Comparison of ENCODE assay signal across 18 cellular contexts in the genomic region with DNA sequence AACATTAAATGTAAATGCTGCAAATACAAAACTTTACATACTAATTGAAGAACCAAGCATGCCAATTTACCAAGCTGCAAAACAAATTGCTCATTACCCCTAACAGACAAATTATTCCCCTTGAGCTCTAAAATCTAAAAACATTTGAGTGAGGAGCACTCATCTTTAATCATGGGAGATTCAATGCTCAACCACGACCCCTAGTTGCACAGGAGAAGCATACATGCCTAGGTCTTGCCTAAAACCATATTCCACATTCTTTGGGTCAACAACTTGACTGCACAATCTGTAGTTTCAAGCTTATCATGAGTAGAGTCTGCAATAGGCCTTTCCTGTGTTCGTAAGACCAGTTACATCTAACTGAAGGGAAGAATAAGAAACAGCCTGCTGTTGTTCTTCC.
DNase-seq lines count a peak whose midpoint lies in the region; ATAC-seq, FAIRE-seq and TF ChIP-seq lines count a peak whose summit lies in the region.
"Had no signal": no experiment of that assay in that cellular context is flagged by ENCODE, and none has a peak within 500 bp of the region (broad histone marks: within the 10 kb centered on the region; RNA-seq: fewer than 3 reads in every experiment).

No MANE protein-coding gene starts in this region.

- TF ChIP-seq EP300 in GM12878 (IDR thresholded peaks at IDR 0.05; ENCODE audit: borderline replicate concordance in 1 of 2, control insufficient read depth in 1 of 2, low read depth in 2 of 2, low read length in 2 of 2) = no peak

- TF ChIP-seq CTCF in GM12878 (IDR thresholded peaks at IDR 0.05 in 2 of 3, conservative IDR thresholded peaks at IDR 0.05 in 1 of 3; ENCODE audit: control insufficient read depth in 2 of 3, extremely low read depth in 1 of 3, insufficient read depth in 1 of 3, low read depth in 3 of 3, low read length in 3 of 3) (peak in 2 of 3 experiments; percentile 21 to 22; a peak in 3 of 6 replicates), upper lobe of right lung (IDR thresholded peaks at IDR 0.05) (no peak)

- peak; percentile 3 for DNase-seq in Daoy (ENCODE audit: low read depth)
- peak; percentile 29 for DNase-seq in LHCN-M2 (ENCODE audit: low read depth)
- DNase-seq in GM12878 (ENCODE audit: low read depth, low spot score) = no peak
- peak; percentile 5 for DNase-seq in myocyte (ENCODE audit: low read depth)
- no peak for DNase-seq in upper lobe of right lung
- DNase-seq in small intestine = no peak
- no peak for DNase-seq in islet precursor cell
- DNase-seq: activated naive CD8-positive, alpha-beta T cell treated with anti-CD3 and anti-CD28 coated beads, Interleukin-2, amount 10 ng/mL, durations not matched to agents 7 days and 5 days; CD4-positive, CD25-positive, alpha-beta regulatory T cell; GOT3; hippocampal formation; naive B cell; NCI-H510A; T-helper 17 cell; tibial artery had no signal

- intact Hi-C loops in GM12878 (cut with micrococcal nuclease; ENCODE audit: unreplicated experiment) (no loop called here), upper lobe of right lung (cut with DNase I) (no loop called here)

- no peak overlapping the region for H3K4me3 ChIP-seq in GM12878
- no peak overlapping the region for H3K4me3 ChIP-seq in upper lobe of right lung
- H3K4me3 ChIP-seq in small intestine (ENCODE audit: low read depth in 1 of 2, low read length in 2 of 2) = no peak overlapping the region
- H3K4me3 ChIP-seq: K562, tibial artery had no signal

- BruUV-seq in GM12878 (replicated peaks; lab: Mats Ljungman, UMichigan) = no TSS peak

- H3K27me3 ChIP-seq in GM12878 (replicated peaks in 1 of 2; ENCODE audit: control insufficient read depth in 2 of 2, insufficient read depth in 2 of 2, low read length in 1 of 2) (no peaks in the 10 kb centered on the region), upper lobe of right lung (no peaks in the 10 kb centered on the region), small intestine (ENCODE audit: control insufficient read depth in 2 of 2, insufficient read depth in 2 of 2, low read length in 2 of 2) (no peaks in the 10 kb centered on the region)
- H3K27me3 ChIP-seq: tibial artery had no signal

- no peaks in the 10 kb centered on the region for H4K20me1 ChIP-seq in GM12878 (ENCODE audit: control insufficient read depth, insufficient read depth)

- CTCF ChIA-PET in GM12878 (lab: Yijun Ruan, JAX) = interaction anchor here (0.7 to 1.0 kb wide), 2 partner anchors 9 to 32 kb away, joined by 3 to 4 read pairs; no protein-coding TSS in a partner anchor

- ATAC-seq in GM12878 (peak; percentile 40; the same call in 1 of the 3 replicates), upper lobe of right lung (no peak)
- ATAC-seq: activated CD4-positive, CD25-positive, alpha-beta regulatory T cell treated with anti-CD3 and anti-CD28 coated beads, Interleukin-2, amount 50 U/mL, for 24 hours; K562; left lobe of liver; T-helper 17 cell had no signal

- no peak overlapping the region for H2AFZ ChIP-seq in GM12878 (ENCODE audit: control insufficient read depth, low read depth, low read length)

- in situ Hi-C loops in GM12878 (cut with MboI) = no loop called here

- H3K36me3 ChIP-seq in GM12878 (ENCODE audit: control insufficient read depth in 2 of 2, insufficient read depth in 2 of 2, low read length in 1 of 2) = no peaks in the 10 kb centered on the region
- no peaks in the 10 kb centered on the region for H3K36me3 ChIP-seq in upper lobe of right lung
- H3K36me3 ChIP-seq in small intestine (ENCODE audit: control insufficient read depth in 2 of 2, insufficient read depth in 2 of 2, low read length in 2 of 2) = no peaks in the 10 kb centered on the region
- H3K36me3 ChIP-seq: tibial artery had no signal

- H3K4me2 ChIP-seq in GM12878 (ENCODE audit: control insufficient read depth, insufficient read depth) = no peak overlapping the region

- no peak for FAIRE-seq in GM12878 (lab: Jason Lieb, UNC)
- FAIRE-seq in small intestine (lab: Jason Lieb, UNC) = no peak
- FAIRE-seq: K562 had no signal

- SMC1A ChIA-PET in GM12878 (lab: Charles Lee; ENCODE audit: uncharacterized antibody, unreplicated experiment) = interaction anchor here (1.0 to 1.2 kb wide), 2 partner anchors 9 to 263 kb away, joined by 3 read pairs; no protein-coding TSS in a partner anchor

- POLR2A ChIA-PET in GM12878 (lab: Charles Lee) = no interaction called here

- RAD21 ChIA-PET in GM12878 (lab: Charles Lee; ENCODE audit: unreplicated experiment) = no interaction called here

- TF ChIP-seq RAD21 in GM12878 (IDR thresholded peaks at IDR 0.05; ENCODE audit: insufficient read depth, low read depth, low read length) = no peak

- H3K79me2 ChIP-seq in GM12878 (ENCODE audit: control insufficient read depth, insufficient read depth, low read length) = no peaks in the 10 kb centered on the region

- no peaks in the 10 kb centered on the region for H3K9me3 ChIP-seq in GM12878 (replicated peaks; ENCODE audit: control insufficient read depth, insufficient read depth, low read length)
- no peaks in the 10 kb centered on the region for H3K9me3 ChIP-seq in upper lobe of right lung
- H3K9me3 ChIP-seq in small intestine (ENCODE audit: control insufficient read depth, low read depth) = no peaks in the 10 kb centered on the region
- H3K9me3 ChIP-seq: tibial artery had no signal

- no peak overlapping the region for H3K9ac ChIP-seq in GM12878 (ENCODE audit: control insufficient read depth, insufficient read depth, low read length)

- H3K4me1 ChIP-seq in GM12878 (ENCODE audit: control insufficient read depth, insufficient read depth, low read length) (no peaks in the 10 kb centered on the region), upper lobe of right lung (no peaks in the 10 kb centered on the region), small intestine (ENCODE audit: control insufficient read depth in 2 of 2, insufficient read depth in 1 of 2, low read depth in 1 of 2, low read length in 1 of 2) (no peaks in the 10 kb centered on the region)
- H3K4me1 ChIP-seq: tibial artery had no signal

- TF ChIP-seq POLR2A in GM12878 (IDR thresholded peaks at IDR 0.05; ENCODE audit: low read depth, low read length) = no peak

- WGBS in GM12878 (ENCODE audit: insufficient coverage, insufficient replicate concordance, low lambda C conversion rate, missing lambda C conversion rate) = 2% methylated on average over 2 of the region's 2 CpGs
- 48 to 69% (median 51%) methylated on average over 2 of the region's 2 CpGs for WGBS in small intestine, 3 donors

- no peak overlapping the region for H3K27ac ChIP-seq in GM12878 (ENCODE audit: control insufficient read depth, insufficient read depth)
- H3K27ac ChIP-seq in upper lobe of right lung = no peak overlapping the region
- no peak overlapping the region for H3K27ac ChIP-seq in small intestine (ENCODE audit: low read depth in 1 of 2, low read length in 1 of 2)
- H3K27ac ChIP-seq: tibial artery had no signal

TF ChIP-seq in GM12878, 131 proteins besides CTCF, POLR2A, EP300 and RAD21:
- no peak for TF ChIP-seq CREB1 (IDR thresholded peaks at IDR 0.05; ENCODE audit: low read depth)
- TF ChIP-seq HDAC6 (IDR thresholded peaks at IDR 0.05; ENCODE audit: unreplicated experiment) = no peak
- no peak for TF ChIP-seq ZNF622 (IDR thresholded peaks at IDR 0.05)
- TF ChIP-seq POLR2AphosphoS2 (IDR thresholded peaks at IDR 0.05; ENCODE audit: low read depth, low read length) = no peak
- no peak for TF ChIP-seq GABPA (IDR thresholded peaks at IDR 0.05; ENCODE audit: low read depth)
- no peak for TF ChIP-seq STAT3 (IDR thresholded peaks at IDR 0.05; ENCODE audit: low read depth, low read length)

Comparison
In these comparisons a context has a peak if more than half of its experiments do, and no peak if none do; other contexts are left out.
1. DNase-seq: peak in Daoy (single experiment), LHCN-M2 (single experiment) and myocyte (single experiment); none in GM12878 (single experiment), upper lobe of right lung (single experiment), small intestine (single experiment) and islet precursor cell (single experiment).